1 cellular context compared by ENCODE assay signal in genomic region chr19:42313840-42314755, GRCh38.
A peak's percentile ranks its signal among the peaks of the same experiment; 100 is the strongest.
TF ChIP-seq lines count a peak whose summit lies in the region.

No MANE protein-coding gene starts in this region.

TF ChIP-seq in K562, 482 proteins besides CTCF, POLR2A, EP300 and RAD21 (continues in another document):
- TF ChIP-seq CLOCK (CRISPR knock-in tag; IDR thresholded peaks at IDR 0.05; ENCODE audit: borderline replicate concordance) (no peak), TAF9B (IDR thresholded peaks at IDR 0.05; ENCODE audit: partially characterized antibody) (no peak), FOXJ3 (CRISPR knock-in tag; IDR thresholded peaks at IDR 0.05) (no peak), HSF4 (CRISPR knock-in tag; IDR thresholded peaks at IDR 0.05; ENCODE audit: borderline replicate concordance) (no peak), MYC (IDR thresholded peaks at IDR 0.05; ENCODE audit: low read depth, low read length) (no peak), MYC (CRISPR knock-in tag; IDR thresholded peaks at IDR 0.05; ENCODE audit: borderline replicate concordance, low read depth) (no peak), ZNF174 (CRISPR knock-in tag; IDR thresholded peaks at IDR 0.05) (no peak), NFATC3 (IDR thresholded peaks at IDR 0.05) (no peak), ZKSCAN1 (IDR thresholded peaks at IDR 0.05; ENCODE audit: low read depth, low read length) (no peak), UBTF (IDR thresholded peaks at IDR 0.05; ENCODE audit: borderline replicate concordance in 1 of 2, low read depth in 2 of 2, low read length in 2 of 2) (no peak), ZNF77 (CRISPR knock-in tag; IDR thresholded peaks at IDR 0.05) (no peak), NUFIP1 (IDR thresholded peaks at IDR 0.05; ENCODE audit: partially characterized antibody) (no peak), AFF1 (IDR thresholded peaks at IDR 0.05; ENCODE audit: low read depth in 1 of 2, partially characterized antibody in 2 of 2) (peak in 1 of 2 experiments; percentile 1), E2F6 (IDR thresholded peaks at IDR 0.05; ENCODE audit: borderline replicate concordance in 1 of 2, extremely low read depth in 1 of 2, insufficient read depth in 1 of 2, insufficient read length in 1 of 2, low read depth in 1 of 2, low read length in 1 of 2, poor library complexity in 1 of 2, severe bottlenecking in 1 of 2) (peak in 1 of 2 experiments; percentile 24), HINFP (tag; conservative IDR thresholded peaks at IDR 0.05; ENCODE audit: low read depth) (no peak), HIVEP1 (CRISPR knock-in tag; IDR thresholded peaks at IDR 0.05) (no peak), ZBTB40 (IDR thresholded peaks at IDR 0.05) (0 out of 2 replicates have a peak, but pooled peaks have one; percentile 0), ZBTB40 (CRISPR knock-in tag; IDR thresholded peaks at IDR 0.05) (no peak), ZNF551 (CRISPR knock-in tag; IDR thresholded peaks at IDR 0.05) (no peak), ZNF212 (CRISPR knock-in tag; IDR thresholded peaks at IDR 0.05) (no peak), MIER1 (IDR thresholded peaks at IDR 0.05; ENCODE audit: low read depth) (0 out of 2 replicates have a peak, but pooled peaks have one; percentile 71), ZNF583 (CRISPR knock-in tag; IDR thresholded peaks at IDR 0.05) (no peak), CEBPZ (IDR thresholded peaks at IDR 0.05; ENCODE audit: borderline replicate concordance, low read depth, low read length) (no peak), ARHGAP35 (IDR thresholded peaks at IDR 0.05; ENCODE audit: partially characterized antibody) (no peak)
